In the genomic region with DNA sequence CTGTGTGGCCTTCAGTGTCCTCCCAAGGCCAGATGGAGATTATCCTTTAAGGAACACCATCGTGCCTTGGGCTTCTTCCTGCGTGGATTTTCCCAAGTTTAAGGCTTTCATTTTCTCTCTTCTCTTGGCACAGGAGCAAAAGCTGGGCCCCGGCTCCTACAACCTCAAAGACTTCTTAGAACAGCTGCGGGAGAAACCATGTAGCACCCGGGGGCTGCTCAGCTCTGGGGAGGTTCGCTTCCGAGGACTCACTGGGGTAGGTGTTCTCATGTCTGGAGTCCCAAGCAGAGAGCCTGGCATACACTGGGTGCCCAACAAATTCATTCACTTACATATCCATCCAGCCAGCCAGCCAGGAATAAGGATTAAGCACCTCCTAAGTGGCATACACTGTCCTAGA, we compare ENCODE assay signal across 25 cellular contexts. TPM values are rescaled to one million over a fixed set of nuclear protein-coding genes. Genes with fewer than 3 reads are reported as not detected.
DNase-seq lines count a peak whose midpoint lies in the region; ATAC-seq and TF ChIP-seq lines count a peak whose summit lies in the region.
"Had no signal": no experiment of that assay in that cellular context is flagged by ENCODE, and none has a peak within 500 bp of the region (broad histone marks: within the 10 kb centered on the region; RNA-seq: fewer than 3 reads in every experiment).

No MANE protein-coding gene starts in this region.

- peaks cover 7% of the 10 kb centered on the region for H3K27me3 Mint-ChIP-seq in neural progenitor cell (ENCODE audit: insufficient read depth, low read depth)
- H3K27me3 Mint-ChIP-seq: stimulated activated naive CD8-positive, alpha-beta T cell treated with anti-CD3 and anti-CD28 coated beads, Interleukin-15, Interleukin-2, amounts not matched to agents 100 ng/mL and 50 ng/mL, for 24 hours had no signal

- H3K79me2 ChIP-seq in neural progenitor cell (ENCODE audit: low read depth) (no peaks in the 10 kb centered on the region), SK-N-SH (ENCODE audit: insufficient read depth) (no peaks in the 10 kb centered on the region)

- POLR2A ChIA-PET in SK-N-SH (lab: Yijun Ruan, JAX), result no interaction called here

- no peaks in the 10 kb centered on the region for H4K20me1 ChIP-seq in neural progenitor cell (ENCODE audit: low read depth)
- no peaks in the 10 kb centered on the region for H4K20me1 ChIP-seq in SK-N-SH (ENCODE audit: insufficient read depth)

- peak overlapping the region; percentile 12 for H3K27ac Mint-ChIP-seq in neural progenitor cell
- H3K27ac Mint-ChIP-seq: activated T-cell treated with anti-CD3 and anti-CD28 coated beads, Interleukin-2, amount 50 U/mL, for 72 hours; GM23338; IgD-negative memory B cell; stimulated activated naive CD8-positive, alpha-beta T cell treated with anti-CD3 and anti-CD28 coated beads, Interleukin-15, Interleukin-2, amounts not matched to agents 100 ng/mL and 50 ng/mL, for 24 hours had no signal

- H3K27ac ChIP-seq in neural progenitor cell (no peak overlapping the region), SK-N-SH (ENCODE audit: low read depth in 2 of 2, low read length in 1 of 2) (no peak overlapping the region)
- H3K27ac ChIP-seq: gastrocnemius medialis, right atrium auricular region, SK-N-MC, tibial artery had no signal

- no peak overlapping the region for H3K4me2 ChIP-seq in neural progenitor cell
- H3K4me2 ChIP-seq in SK-N-SH, result no peak overlapping the region
- H3K4me2 ChIP-seq: GM23338 had no signal

- H3K36me3 Mint-ChIP-seq in neural progenitor cell, result no peaks in the 10 kb centered on the region
- H3K36me3 Mint-ChIP-seq: IgD-negative memory B cell had no signal

- H3K9ac ChIP-seq in neural progenitor cell, result no peak overlapping the region
- no peak overlapping the region for H3K9ac ChIP-seq in SK-N-SH

- no peaks in the 10 kb centered on the region for H3K9me2 ChIP-seq in SK-N-SH

- no peak for TF ChIP-seq RAD21 in SK-N-SH (IDR thresholded peaks at IDR 0.05; ENCODE audit: low read length)

- H3K4me1 Mint-ChIP-seq in neural progenitor cell, result peaks cover 7% of the 10 kb centered on the region
- H3K4me1 Mint-ChIP-seq: neural crest cell had no signal

- no peak for TF ChIP-seq CTCF in neural progenitor cell (IDR thresholded peaks at IDR 0.05)
- no peak for TF ChIP-seq CTCF in SK-N-SH (IDR thresholded peaks at IDR 0.05)

- H3K4me1 ChIP-seq in neural progenitor cell (no peaks in the 10 kb centered on the region), SK-N-SH (ENCODE audit: control insufficient read depth in 1 of 2, insufficient read depth in 2 of 2, low read depth in 1 of 2, low read length in 1 of 2) (peaks cover 0 to 2% of the 10 kb centered on the region in 2 experiments; a peak in 1 of 4 replicates)
- H3K4me1 ChIP-seq: gastrocnemius medialis, right atrium auricular region had no signal

- DNase-seq in cardiac septum (ENCODE audit: low spot score) (peak; percentile 72), left cardiac atrium (no peak), ecto neural progenitor cell (ENCODE audit: low spot score) (peak; percentile 21), neural progenitor cell (ENCODE audit: low spot score) (no peak), SK-N-SH (no peak), hippocampal formation (lab: John Stamatoyannopoulos, UW) (no peak)
- DNase-seq: DMS 273 treated with DMSO at 0.1 percent for 48 hours; gastrocnemius medialis; left colon; NCI-H1048; NCI-H1694 treated with DMSO at 0.1 percent for 48 hours; NCI-H510A; stimulated activated CD4-positive, alpha-beta T cell treated with anti-CD3 and anti-CD28 coated beads, Interleukin-1b, Interleukin-23, amount 100 ng/mL, for 48 hours had no signal

- intact Hi-C loops in cardiac septum (cut with DNase I) (loop anchor here (10.0 kb wide), 1 partner anchor 313 kb away; no protein-coding TSS in a partner anchor), left cardiac atrium (cut with DNase I) (loop anchor here (10.0 kb wide), 2 partner anchors 733 to 933 kb away; no protein-coding TSS in a partner anchor)

- no peak overlapping the region for H3K4me3 ChIP-seq in neural progenitor cell
- no peak overlapping the region for H3K4me3 ChIP-seq in SK-N-SH (ENCODE audit: low read depth in 2 of 2, low read length in 1 of 2)
- H3K4me3 ChIP-seq: gastrocnemius medialis, GM23338, right atrium auricular region, SK-N-MC, tibial artery had no signal

- H3K9me3 ChIP-seq in neural progenitor cell (ENCODE audit: low read depth), result no peaks in the 10 kb centered on the region
- no peaks in the 10 kb centered on the region for H3K9me3 ChIP-seq in SK-N-SH
- H3K9me3 ChIP-seq: gastrocnemius medialis, right atrium auricular region, tibial artery had no signal

- 77% methylated on average over 6 of the region's 7 CpGs for WGBS in SK-N-SH (ENCODE audit: low lambda C conversion rate)

- no peaks in the 10 kb centered on the region for H3K9me3 Mint-ChIP-seq in neural progenitor cell
- H3K9me3 Mint-ChIP-seq: activated T-cell treated with anti-CD3 and anti-CD28 coated beads, Interleukin-2, amount 50 U/mL, for 72 hours; GM23338; IgD-negative memory B cell; neural crest cell; stimulated activated naive CD8-positive, alpha-beta T cell treated with anti-CD3 and anti-CD28 coated beads, Interleukin-15, Interleukin-2, amounts not matched to agents 100 ng/mL and 50 ng/mL, for 24 hours had no signal

- no peak for ATAC-seq in left cardiac atrium
- no peak for ATAC-seq in GM19328 (IDR thresholded peaks at IDR 0.05; ENCODE audit: unreplicated experiment)
- ATAC-seq: gastrocnemius medialis, GM23338 had no signal

- no peak overlapping the region for H3K4me3 Mint-ChIP-seq in neural progenitor cell
- H3K4me3 Mint-ChIP-seq: activated T-cell treated with anti-CD3 and anti-CD28 coated beads, Interleukin-2, amount 50 U/mL, for 72 hours; GM23338; neural crest cell had no signal

- no peak for TF ChIP-seq EP300 in SK-N-SH (IDR thresholded peaks at IDR 0.05; ENCODE audit: borderline replicate concordance in 1 of 2, low read depth in 1 of 2, low read length in 1 of 2)

- no peaks in the 10 kb centered on the region for H3K36me3 ChIP-seq in neural progenitor cell
- H3K36me3 ChIP-seq in SK-N-SH (replicated peaks in 1 of 2; ENCODE audit: control insufficient read depth in 1 of 2, insufficient read depth in 2 of 2, low read length in 1 of 2), result no peaks in the 10 kb centered on the region
- H3K36me3 ChIP-seq: gastrocnemius medialis, right atrium auricular region, tibial artery had no signal

- H3F3A ChIP-seq in neural progenitor cell (ENCODE audit: low read depth) (peaks cover 4% of the 10 kb centered on the region), SK-N-SH (replicated peaks; ENCODE audit: insufficient read depth) (no peaks in the 10 kb centered on the region)

- H2AFZ ChIP-seq in neural progenitor cell (replicated peaks) (no peak overlapping the region), SK-N-SH (ENCODE audit: low read depth) (no peak overlapping the region)
- H2AFZ ChIP-seq: GM23338 had no signal

- H3K27me3 ChIP-seq in neural progenitor cell (peaks cover 4% of the 10 kb centered on the region), SK-N-SH (ENCODE audit: insufficient read depth) (no peaks in the 10 kb centered on the region)
- H3K27me3 ChIP-seq: right atrium auricular region had no signal

- CTCF ChIA-PET in SK-N-SH (lab: Yijun Ruan, JAX), result interaction anchor here (0.5 to 2.6 kb wide), 5 partner anchors 16 to 817 kb away, joined by 3 to 13 read pairs (median 3); partner anchors contain the start of gene ACOT11

TF ChIP-seq in SK-N-SH, 30 proteins besides CTCF, POLR2A, EP300 and RAD21 (continues in another document):
- TF ChIP-seq MXI1 (IDR thresholded peaks at IDR 0.05; ENCODE audit: low read depth, low read length) (no peak), FOXM1 (IDR thresholded peaks at IDR 0.05; ENCODE audit: low read depth) (no peak), TEAD4 (IDR thresholded peaks at IDR 0.05; ENCODE audit: borderline replicate concordance, insufficient read depth) (no peak), REST (IDR thresholded peaks at IDR 0.05; ENCODE audit: low read depth, low read length) (no peak), JUND (IDR thresholded peaks at IDR 0.05) (no peak), FOSL2 (IDR thresholded peaks at IDR 0.05; ENCODE audit: borderline replicate concordance, low read depth) (no peak), CHD2 (IDR thresholded peaks at IDR 0.05; ENCODE audit: low read length, partially characterized antibody) (no peak), TAF1 (IDR thresholded peaks at IDR 0.05; ENCODE audit: borderline replicate concordance, low read depth, low read length) (no peak)

RNA-seq across cellular contexts. Expression of gene TTC22, which starts 6.6 kb away (rescaled TPM):
- total RNA-seq in cardiac septum, result 0.08 TPM
- total RNA-seq in left cardiac atrium, result under 1 TPM; 0.31 to 0.47 TPM
- not detected in 2 replicates for total RNA-seq in neural progenitor cell (ENCODE audit: low replicate concordance)
- polyA plus RNA-seq in SK-N-SH (2012; rRNA removed), result not detected in 2 replicates
- 0.01 TPM in 2 replicates for polyA plus RNA-seq in SK-N-SH (2012; cell fraction: cytosol; rRNA removed)
- 0.02 TPM in 1 of 2 replicates, not detected in the other for polyA plus RNA-seq in SK-N-SH (2012; cell fraction: nucleus; rRNA removed)
- total RNA-seq: dermis microvascular lymphatic vessel endothelial cell, neural crest cell had no signal
- polyA plus RNA-seq: AG04450, BJ had no signal

RNA-seq across cellular contexts. Expression of gene PARS2, which starts 43.4 kb away (rescaled TPM):
- total RNA-seq in cardiac septum (3.8 TPM), left cardiac atrium (1 to 10 TPM; 2.9 to 3.3 TPM), neural progenitor cell (ENCODE audit: low replicate concordance) (5.4 and 11.0 TPM in 2 replicates)
- 3.2 and 3.4 TPM in 2 replicates for polyA plus RNA-seq in SK-N-SH (2012; rRNA removed)
- polyA plus RNA-seq in SK-N-SH (2012; cell fraction: cytosol; rRNA removed), result 2.1 and 2.8 TPM in 2 replicates
- 1.5 and 1.8 TPM in 2 replicates for polyA plus RNA-seq in SK-N-SH (2012; cell fraction: nucleus; rRNA removed)

Comparison
In these comparisons a context has a peak if more than half of its experiments do, and no peak if none do; other contexts are left out.
1. DNase-seq: peak in cardiac septum (single experiment) and ecto neural progenitor cell (single experiment); none in left cardiac atrium (single experiment), neural progenitor cell (single experiment), SK-N-SH (single experiment) and hippocampal formation (0 of 2).